In the genomic region with DNA sequence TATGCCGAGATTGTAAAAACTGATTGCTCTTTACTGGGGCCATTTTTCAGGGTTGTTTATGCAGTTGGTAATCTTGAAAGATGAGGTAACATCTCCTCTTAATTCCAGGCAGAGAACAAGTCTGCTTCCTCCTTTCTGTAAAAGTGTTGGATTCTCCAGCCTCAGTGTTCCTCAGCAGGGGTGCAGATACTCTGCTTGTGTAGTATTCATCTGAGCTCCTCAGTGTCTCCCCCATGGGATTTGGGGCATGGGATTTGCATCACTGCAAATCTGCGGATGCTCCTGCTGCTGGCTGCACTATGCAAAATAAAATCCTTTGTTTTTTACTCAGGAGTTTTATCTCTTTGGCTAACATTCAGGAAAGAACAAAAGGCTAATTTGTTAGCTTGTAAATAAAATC, we compare ENCODE assay signal across 24 cellular contexts.
"Had no signal": no experiment of that assay in that cellular context is flagged by ENCODE, and none has a peak within 500 bp of the region (broad histone marks: within the 10 kb centered on the region; RNA-seq: fewer than 3 reads in every experiment).

No MANE protein-coding gene starts in this region.

- H3K36me3 Mint-ChIP-seq: memory B cell; naive thymus-derived CD8-positive, alpha-beta T cell; stimulated activated effector memory CD8-positive, alpha-beta T cell treated with anti-CD3 and anti-CD28 coated beads, Interleukin-12 subunit alpha, Interleukin-12 subunit beta, amount 100 ng/mL, for 72 hours had no signal

- H3K4me3 Mint-ChIP-seq: activated CD8-positive, alpha-beta T cell treated with anti-CD3 and anti-CD28 coated beads for 36 hours; activated T-cell treated with anti-CD3 and anti-CD28 coated beads, Interleukin-2, amount 50 U/mL, for 4 hours; activated T-helper 17 cell treated with anti-CD3 and anti-CD28 coated beads, Interleukin-2, amount 50 U/mL, for 72 hours; memory B cell; naive thymus-derived CD8-positive, alpha-beta T cell; neural crest cell; stimulated activated effector memory CD8-positive, alpha-beta T cell treated with anti-CD3 and anti-CD28 coated beads, Interleukin-12 subunit alpha, Interleukin-12 subunit beta, amount 100 ng/mL, for 72 hours; stimulated activated naive CD8-positive, alpha-beta T cell treated with anti-CD3 and anti-CD28 coated beads, Interleukin-15, Interleukin-2, amounts not matched to agents 100 ng/mL and 50 ng/mL, for 24 hours; T-helper 1 cell treated with Interleukin-12 subunit alpha and Interleukin-12 subunit beta and Interleukin-4 antibody, amounts not matched to agents 30 μg/mL and 1 μg/mL, for 36 hours had no signal

- DNase-seq: activated CD4-positive, alpha-beta T cell treated with anti-CD3 and anti-CD28 coated beads, Interleukin-2, amount 50 U/mL, for 1 hour; activated CD8-positive, alpha-beta T cell treated with anti-CD3 and anti-CD28 coated beads for 36 hours; activated gamma-delta T cell treated with Interleukin-2 at 50 U/mL for 16 hours; activated naive CD4-positive, alpha-beta T cell treated with anti-CD3 and anti-CD28 coated beads, Interleukin-2, amount 50 U/mL, for 16 hours; activated T-cell treated with anti-CD3 and anti-CD28 coated beads, Interleukin-2, amount 50 U/mL, for 4 hours; amniotic stem cell; caudate nucleus; cortex of kidney; esophagus squamous epithelium; foreskin melanocyte; naive thymus-derived CD8-positive, alpha-beta T cell; occipital lobe; psoas muscle; sigmoid colon; small intestine; stimulated activated CD4-positive, alpha-beta T cell treated with anti-CD3 and anti-CD28 coated beads, Interleukin-4, amount 100 ng/mL, for 24 hours; T1000; trophoblast cell had no signal

- H3K27ac Mint-ChIP-seq: activated CD8-positive, alpha-beta T cell treated with anti-CD3 and anti-CD28 coated beads for 36 hours; activated T-helper 17 cell treated with anti-CD3 and anti-CD28 coated beads, Interleukin-2, amount 50 U/mL, for 72 hours; memory B cell; naive thymus-derived CD8-positive, alpha-beta T cell; stimulated activated effector memory CD8-positive, alpha-beta T cell treated with anti-CD3 and anti-CD28 coated beads, Interleukin-12 subunit alpha, Interleukin-12 subunit beta, amount 100 ng/mL, for 72 hours; stimulated activated naive CD8-positive, alpha-beta T cell treated with anti-CD3 and anti-CD28 coated beads, Interleukin-15, Interleukin-2, amounts not matched to agents 100 ng/mL and 50 ng/mL, for 24 hours; T-helper 1 cell treated with Interleukin-12 subunit alpha and Interleukin-12 subunit beta and Interleukin-4 antibody, amounts not matched to agents 30 μg/mL and 1 μg/mL, for 36 hours had no signal

- ATAC-seq: activated CD8-positive, alpha-beta T cell treated with anti-CD3 and anti-CD28 coated beads for 36 hours; activated T-cell treated with anti-CD3 and anti-CD28 coated beads, Interleukin-2, amount 50 U/mL, for 4 hours; activated T-helper 17 cell treated with anti-CD3 and anti-CD28 coated beads, Interleukin-2, amount 50 U/mL, for 72 hours; naive thymus-derived CD8-positive, alpha-beta T cell; psoas muscle; stimulated activated effector memory CD8-positive, alpha-beta T cell treated with anti-CD3 and anti-CD28 coated beads, Interleukin-12 subunit alpha, Interleukin-12 subunit beta, amount 100 ng/mL, for 72 hours had no signal

- H3K4me1 Mint-ChIP-seq: activated T-helper 17 cell treated with anti-CD3 and anti-CD28 coated beads, Interleukin-2, amount 50 U/mL, for 72 hours; memory B cell; naive thymus-derived CD8-positive, alpha-beta T cell; neural crest cell; stimulated activated effector memory CD8-positive, alpha-beta T cell treated with anti-CD3 and anti-CD28 coated beads, Interleukin-12 subunit alpha, Interleukin-12 subunit beta, amount 100 ng/mL, for 72 hours had no signal

- H3K9me3 Mint-ChIP-seq: activated CD8-positive, alpha-beta T cell treated with anti-CD3 and anti-CD28 coated beads for 36 hours; activated T-cell treated with anti-CD3 and anti-CD28 coated beads, Interleukin-2, amount 50 U/mL, for 4 hours; activated T-helper 17 cell treated with anti-CD3 and anti-CD28 coated beads, Interleukin-2, amount 50 U/mL, for 72 hours; memory B cell; neural crest cell; stimulated activated effector memory CD8-positive, alpha-beta T cell treated with anti-CD3 and anti-CD28 coated beads, Interleukin-12 subunit alpha, Interleukin-12 subunit beta, amount 100 ng/mL, for 72 hours; stimulated activated naive CD8-positive, alpha-beta T cell treated with anti-CD3 and anti-CD28 coated beads, Interleukin-15, Interleukin-2, amounts not matched to agents 100 ng/mL and 50 ng/mL, for 24 hours; T-helper 1 cell treated with Interleukin-12 subunit alpha and Interleukin-12 subunit beta and Interleukin-4 antibody, amounts not matched to agents 30 μg/mL and 1 μg/mL, for 36 hours had no signal
